Comparison of ENCODE assay signal across 26 cellular contexts in the genomic region with DNA sequence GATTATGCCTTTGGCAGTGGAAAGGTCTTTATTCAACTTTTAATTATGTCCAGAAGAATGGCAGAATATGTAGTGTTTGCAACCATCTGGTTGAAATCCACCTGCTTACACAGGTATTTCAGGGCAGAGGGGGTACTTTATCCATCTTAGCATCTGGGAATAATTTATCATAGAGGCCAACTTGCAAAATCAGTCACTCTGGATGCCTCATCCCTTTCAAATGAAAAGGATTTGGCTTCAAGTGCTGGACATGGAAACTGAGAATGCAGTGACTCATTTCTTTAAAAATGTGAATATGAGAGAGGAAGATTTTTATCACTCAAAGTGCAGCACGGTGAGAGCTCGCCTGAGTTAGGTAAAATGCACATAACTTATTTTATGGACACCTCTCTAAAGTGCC.
A peak's percentile ranks its signal among the peaks of the same experiment; 100 is the strongest.
DNase-seq lines count a peak whose midpoint lies in the region; ATAC-seq, FAIRE-seq and TF ChIP-seq lines count a peak whose summit lies in the region.
"Had no signal": no experiment of that assay in that cellular context is flagged by ENCODE, and none has a peak within 500 bp of the region (broad histone marks: within the 10 kb centered on the region; RNA-seq: fewer than 3 reads in every experiment).

No MANE protein-coding gene starts in this region.

- no peaks in the 10 kb centered on the region for H3K27me3 Mint-ChIP-seq in progenitor cell of endocrine pancreas
- H3K27me3 Mint-ChIP-seq: activated CD4-positive, alpha-beta memory T cell treated with anti-CD3 and anti-CD28 coated beads, Interleukin-2, amount 10 ng/mL, durations not matched to agents 7 days and 5 days; naive thymus-derived CD4-positive, alpha-beta T cell; stimulated activated naive CD8-positive, alpha-beta T cell treated with anti-CD3 and anti-CD28 coated beads, Interleukin-15, Interleukin-2, amounts not matched to agents 100 ng/mL and 50 ng/mL, for 24 hours had no signal

- peak; percentile 73 for ATAC-seq in RWPE2 (ENCODE audit: low read depth)
- no peak for ATAC-seq in HG03521 (IDR thresholded peaks at IDR 0.05; ENCODE audit: unreplicated experiment)
- ATAC-seq in GM19324 (IDR thresholded peaks at IDR 0.05; ENCODE audit: low FRiP score, unreplicated experiment) = no peak
- ATAC-seq in GM18520 (IDR thresholded peaks at IDR 0.05; ENCODE audit: unreplicated experiment) = no peak
- ATAC-seq: naive thymus-derived CD4-positive, alpha-beta T cell; WTC11 had no signal

- no peaks in the 10 kb centered on the region for H3K36me3 ChIP-seq in RWPE2 (ENCODE audit: low read depth)
- H3K36me3 ChIP-seq: BLaER1, ovary, SJCRH30, upper lobe of left lung had no signal

- DNase-seq in GM04504 (ENCODE audit: low read depth) = peak; percentile 28
- no peak for DNase-seq in RWPE2 (ENCODE audit: low spot score)
- DNase-seq in fibroblast of gingiva (ENCODE audit: low read depth) = peak; percentile 50
- DNase-seq in progenitor cell of endocrine pancreas (ENCODE audit: low spot score, unreplicated experiment) = no peak
- no peak for DNase-seq in GM19239 (ENCODE audit: insufficient read length, low spot score)
- DNase-seq: activated CD4-positive, alpha-beta memory T cell treated with anti-CD3 and anti-CD28 coated beads, Interleukin-2, amount 10 ng/mL, durations not matched to agents 7 days and 5 days; activated naive CD4-positive, alpha-beta T cell; anterior cingulate cortex; Calu3; endodermal cell; GDM1; kidney; naive thymus-derived CD4-positive, alpha-beta T cell; NCI-H1105 treated with DMSO at 0.1 percent for 48 hours; NCI-H69; ovary; SJCRH30; T-helper 2 cell; upper lobe of left lung had no signal

- no peak overlapping the region for H3K4me3 ChIP-seq in RWPE2 (ENCODE audit: severe bottlenecking)
- H3K4me3 ChIP-seq: BLaER1, ovary, SJCRH30, upper lobe of left lung had no signal

- no peaks in the 10 kb centered on the region for H3K9me3 ChIP-seq in RWPE2 (ENCODE audit: severe bottlenecking)
- H3K9me3 ChIP-seq: BLaER1, ovary, SJCRH30, upper lobe of left lung had no signal

- peaks cover 3% of the 10 kb centered on the region for H3K36me3 Mint-ChIP-seq in progenitor cell of endocrine pancreas (ENCODE audit: insufficient read depth)
- H3K36me3 Mint-ChIP-seq: naive thymus-derived CD4-positive, alpha-beta T cell; WTC11 had no signal

- FAIRE-seq in GM19239 (lab: Jason Lieb, UNC) = no peak
- FAIRE-seq: kidney had no signal

- peaks cover 5% of the 10 kb centered on the region for H3K4me1 ChIP-seq in RWPE2 (ENCODE audit: insufficient read depth, poor library complexity, severe bottlenecking)
- H3K4me1 ChIP-seq: BLaER1, SJCRH30, upper lobe of left lung had no signal

- H3K27ac Mint-ChIP-seq in progenitor cell of endocrine pancreas = peak overlapping the region; percentile 69
- H3K27ac Mint-ChIP-seq: activated CD4-positive, alpha-beta memory T cell treated with anti-CD3 and anti-CD28 coated beads, Interleukin-2, amount 10 ng/mL, durations not matched to agents 7 days and 5 days; endodermal cell; naive thymus-derived CD4-positive, alpha-beta T cell; stimulated activated naive CD8-positive, alpha-beta T cell treated with anti-CD3 and anti-CD28 coated beads, Interleukin-15, Interleukin-2, amounts not matched to agents 100 ng/mL and 50 ng/mL, for 24 hours; WTC11 had no signal

- H3K27me3 ChIP-seq in RWPE2 (ENCODE audit: insufficient read depth, poor library complexity, severe bottlenecking) = no peaks in the 10 kb centered on the region
- H3K27me3 ChIP-seq: BLaER1, ovary, SJCRH30, upper lobe of left lung had no signal

- TF ChIP-seq CTCF in RWPE2 (IDR thresholded peaks at IDR 0.05; ENCODE audit: poor library complexity, severe bottlenecking) (no peak), progenitor cell of endocrine pancreas (IDR thresholded peaks at IDR 0.05; ENCODE audit: unreplicated experiment) (no peak)

- no peak overlapping the region for H3K4me3 Mint-ChIP-seq in progenitor cell of endocrine pancreas (ENCODE audit: low read depth)
- H3K4me3 Mint-ChIP-seq: activated CD4-positive, alpha-beta memory T cell treated with anti-CD3 and anti-CD28 coated beads, Interleukin-2, amount 10 ng/mL, durations not matched to agents 7 days and 5 days; endodermal cell; naive thymus-derived CD4-positive, alpha-beta T cell; stimulated activated naive CD8-positive, alpha-beta T cell treated with anti-CD3 and anti-CD28 coated beads, Interleukin-15, Interleukin-2, amounts not matched to agents 100 ng/mL and 50 ng/mL, for 24 hours; WTC11 had no signal

- H3K4me1 Mint-ChIP-seq in progenitor cell of endocrine pancreas (ENCODE audit: low read depth) = peaks cover 34% of the 10 kb centered on the region
- H3K4me1 Mint-ChIP-seq: activated CD4-positive, alpha-beta memory T cell treated with anti-CD3 and anti-CD28 coated beads, Interleukin-2, amount 10 ng/mL, durations not matched to agents 7 days and 5 days; naive thymus-derived CD4-positive, alpha-beta T cell had no signal

- H3K27ac ChIP-seq in RWPE2 (ENCODE audit: poor library complexity, severe bottlenecking) = no peak overlapping the region
- H3K27ac ChIP-seq: BLaER1, KMS-11, ovary, SJCRH30, upper lobe of left lung had no signal

- peaks cover 18% of the 10 kb centered on the region for H3K9me3 Mint-ChIP-seq in progenitor cell of endocrine pancreas (ENCODE audit: low read depth)
- H3K9me3 Mint-ChIP-seq: endodermal cell; stimulated activated naive CD8-positive, alpha-beta T cell treated with anti-CD3 and anti-CD28 coated beads, Interleukin-15, Interleukin-2, amounts not matched to agents 100 ng/mL and 50 ng/mL, for 24 hours; WTC11 had no signal

Comparison
In these comparisons a context has a peak if more than half of its experiments do, and no peak if none do; other contexts are left out.
1. DNase-seq: peak in GM04504 (single experiment) and fibroblast of gingiva (single experiment); none in RWPE2 (single experiment), progenitor cell of endocrine pancreas (single experiment) and GM19239 (single experiment).